In the genomic region with DNA sequence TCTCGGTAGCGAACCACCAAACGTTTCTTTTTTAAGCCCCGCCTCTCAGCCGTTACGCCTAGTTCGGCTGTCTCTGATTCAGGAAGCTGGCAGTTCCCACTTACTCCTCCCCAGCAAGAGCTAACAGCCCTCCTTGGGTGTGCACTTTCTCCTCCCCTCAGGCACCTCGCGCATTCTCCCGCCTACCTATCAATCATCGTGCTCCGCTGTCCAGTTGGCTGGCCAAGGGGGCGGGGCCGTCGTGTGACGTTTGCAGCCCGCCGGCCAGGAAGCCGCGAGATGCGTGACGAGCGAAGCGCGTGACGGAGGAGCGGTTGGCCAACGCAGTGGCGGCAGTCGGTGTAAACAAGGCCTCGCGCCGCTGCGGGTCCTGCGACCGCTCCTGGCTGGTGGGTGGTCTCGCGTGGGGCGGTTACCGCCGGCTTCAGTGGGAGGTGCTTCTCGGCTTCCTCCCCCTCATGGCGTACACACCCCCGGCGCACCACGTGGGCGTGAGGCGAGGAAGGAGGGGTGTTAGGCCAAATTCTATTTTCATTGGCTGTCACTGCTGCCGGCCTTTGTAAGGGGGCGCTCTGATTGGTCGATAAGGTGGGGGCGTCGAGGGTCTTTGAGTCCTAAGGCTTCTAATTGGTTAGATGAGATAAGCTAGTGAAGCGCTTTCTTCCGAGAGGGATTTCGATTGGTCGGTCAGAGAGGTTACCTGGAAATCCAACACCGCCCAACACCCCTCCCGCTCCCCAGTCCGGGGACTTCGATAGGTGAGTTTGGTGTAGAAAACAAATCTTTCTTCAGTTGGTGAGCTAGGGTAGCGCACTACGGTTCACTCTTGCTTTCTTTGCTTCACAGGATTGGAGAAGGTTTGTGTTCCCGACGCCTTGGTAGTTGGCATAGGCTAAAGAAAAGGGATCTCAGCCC, we compare ENCODE assay signal across 8 cellular contexts. TPM values are rescaled to one million over a fixed set of nuclear protein-coding genes. Genes with fewer than 3 reads are reported as not detected.
DNase-seq lines count a peak whose midpoint lies in the region; FAIRE-seq and TF ChIP-seq lines count a peak whose summit lies in the region.

DCAF11 (plus strand) TSS at position 242 of the 915 bp plus-strand sequence. CDS start 818 bp downstream, outside the sequence.
NRL (minus strand) TSS at position 414 of the 915 bp plus-strand sequence. CDS start 32,101 bp downstream, outside the sequence.

- H3K27me3 Mint-ChIP-seq in activated naive CD4-positive, alpha-beta T cell treated with anti-CD3 and anti-CD28 coated beads for 36 hours (ENCODE audit: low read depth), result no peaks in the 10 kb centered on the region

- peak within 1 kb of the TSS; percentile 99 for H3K4me3 Mint-ChIP-seq in activated naive CD4-positive, alpha-beta T cell treated with anti-CD3 and anti-CD28 coated beads for 36 hours

- H3K4me1 ChIP-seq in SJSA1 (replicated peaks), result peaks cover 7% of the 10 kb centered on the region
- peaks cover 9% of the 10 kb centered on the region for H3K4me1 ChIP-seq in neuron (ENCODE audit: insufficient read depth, low read length)

- H2AFZ ChIP-seq in neuron (ENCODE audit: low read depth, low read length), result peak within 1 kb of the TSS; percentile 81

- H3K27me3 ChIP-seq in SJSA1 (replicated peaks), result no peaks in the 10 kb centered on the region
- H3K27me3 ChIP-seq in neuron (ENCODE audit: insufficient read depth, low read length), result no peaks in the 10 kb centered on the region

- H3K27ac Mint-ChIP-seq in activated naive CD4-positive, alpha-beta T cell treated with anti-CD3 and anti-CD28 coated beads for 36 hours, result peak within 1 kb of the TSS; percentile 100

- H3K4me3 ChIP-seq in HFF-Myc (replicated peaks; ENCODE audit: low read depth, low read length), result peak within 1 kb of the TSS; percentile 82
- peak within 1 kb of the TSS; percentile 65 for H3K4me3 ChIP-seq in SJSA1
- peak within 1 kb of the TSS; percentile 84 for H3K4me3 ChIP-seq in neuron (ENCODE audit: low read length)

- intact Hi-C loops in activated naive CD4-positive, alpha-beta T cell treated with anti-CD3 and anti-CD28 coated beads for 36 hours (cut with micrococcal nuclease), result loop anchor here (1.0 to 10.0 kb wide), 20 partner anchors 20 to 1110 kb away; partner anchors contain the start of genes AP1G2, BCL2L2, CHMP4A and DHRS1

- no peak for TF ChIP-seq CTCF in HFF-Myc (IDR thresholded peaks at IDR 0.05; ENCODE audit: low read depth, low read length, missing control alignments)

- peaks cover 18% of the 10 kb centered on the region for H3K4me1 Mint-ChIP-seq in activated naive CD4-positive, alpha-beta T cell treated with anti-CD3 and anti-CD28 coated beads for 36 hours (ENCODE audit: low read depth)

- peak; percentile 90 for FAIRE-seq in frontal cortex (lab: Jason Lieb, UNC)

- CTCF ChIA-PET in activated naive CD4-positive, alpha-beta T cell treated with anti-CD3 and anti-CD28 coated beads for 36 hours (lab: Charles Lee), result interaction anchor here (0.7 to 4.1 kb wide), 10 partner anchors 9 to 128 kb away, joined by 3 to 20 read pairs (median 8); partner anchors contain the start of genes IRF9, PSME1, PSME2 and RNF31

- H3K9me3 ChIP-seq in SJSA1 (replicated peaks), result no peaks in the 10 kb centered on the region
- no peaks in the 10 kb centered on the region for H3K9me3 ChIP-seq in neuron (ENCODE audit: low read length)

- no peaks in the 10 kb centered on the region for H3K9me3 Mint-ChIP-seq in activated naive CD4-positive, alpha-beta T cell treated with anti-CD3 and anti-CD28 coated beads for 36 hours

- DNase-seq in GM03348 (ENCODE audit: low spot score) (peak; percentile 97), HFF-Myc (ENCODE audit: extremely low read depth, low read depth) (peak; percentile 99), MV-4-11 (lab: John Stamatoyannopoulos, UW) (peak; percentile 100), SJSA1 (ENCODE audit: low read depth in 1 of 2, low spot score in 2 of 2) (peak; percentile 99 to 100), frontal cortex (ENCODE audit: low spot score in 2 of 2) (peak; percentile 97), stromal cell of bone marrow (ENCODE audit: low read depth) (peak; percentile 99)
- peak; percentile 99 for DNase-seq in activated naive CD4-positive, alpha-beta T cell treated with anti-CD3 and anti-CD28 coated beads for 36 hours

- peak within 1 kb of the TSS; percentile 92 for H3K27ac ChIP-seq in SJSA1

- peaks cover 22% of the 10 kb centered on the region for H3K36me3 ChIP-seq in SJSA1
- peaks cover 24% of the 10 kb centered on the region for H3K36me3 ChIP-seq in neuron (ENCODE audit: insufficient read depth, low read length)

- peaks cover 33% of the 10 kb centered on the region for H3K36me3 Mint-ChIP-seq in activated naive CD4-positive, alpha-beta T cell treated with anti-CD3 and anti-CD28 coated beads for 36 hours (ENCODE audit: low read depth)

RNA-seq across cellular contexts. Expression of gene DCAF11, which starts in this region (rescaled TPM):
- total RNA-seq in SJSA1 (2014; rRNA removed; shearing (Covaris generic)), result 43.1 and 44.0 TPM in 2 replicates
- total RNA-seq in activated naive CD4-positive, alpha-beta T cell treated with anti-CD3 and anti-CD28 coated beads for 36 hours, result 10 to 100 TPM; 79.4 to 84.0 TPM
- total RNA-seq in frontal cortex, result 56.7 TPM

RNA-seq across cellular contexts. Expression of gene NRL, which starts in this region (rescaled TPM):
- 1.4 TPM in 1 of 2 replicates, not detected in the other for total RNA-seq in SJSA1 (2014; rRNA removed; shearing (Covaris generic))
- 1 to 10 TPM; 1.7 to 1.9 TPM for total RNA-seq in activated naive CD4-positive, alpha-beta T cell treated with anti-CD3 and anti-CD28 coated beads for 36 hours
- 1.2 TPM for total RNA-seq in frontal cortex

Comparison
In these comparisons a context has a peak if more than half of its experiments do, and no peak if none do; other contexts are left out.
1. Peak in every context shown above with its lines: DNase-seq, H3K4me3 ChIP-seq and H3K27ac ChIP-seq.